20 cellular contexts compared by ENCODE assay signal in the genomic region with DNA sequence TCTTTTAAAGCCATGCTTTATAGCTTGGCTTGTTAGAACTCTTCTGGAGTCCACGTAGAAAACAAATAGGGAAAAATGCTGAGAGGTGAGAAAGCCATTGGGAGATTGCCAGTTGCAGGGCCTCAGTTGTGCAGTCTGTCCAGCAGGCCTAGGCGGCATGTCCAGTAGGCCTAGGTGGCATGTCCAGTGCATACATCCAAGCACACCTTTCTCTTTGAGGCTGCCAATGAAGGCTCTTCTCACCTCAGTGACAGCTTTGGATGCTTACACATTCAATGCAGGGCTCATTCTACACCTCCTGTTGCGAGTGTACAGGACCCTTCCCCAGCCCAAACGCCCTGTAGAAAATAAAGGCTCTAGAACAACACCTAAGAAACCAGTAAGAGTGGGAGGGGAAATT. TPM values are rescaled to one million over a fixed set of nuclear protein-coding genes. Genes with fewer than 3 reads are reported as not detected.
A peak's percentile ranks its signal among the peaks of the same experiment; 100 is the strongest.
DNase-seq lines count a peak whose midpoint lies in the region; ATAC-seq, FAIRE-seq and TF ChIP-seq lines count a peak whose summit lies in the region.
"Had no signal": no experiment of that assay in that cellular context is flagged by ENCODE, and none has a peak within 500 bp of the region (broad histone marks: within the 10 kb centered on the region; RNA-seq: fewer than 3 reads in every experiment).

No MANE protein-coding gene starts in this region.

- H3K9me3 ChIP-seq in BLaER1 treated with 17β-estradiol and CSF1 and Interleukin-3, amounts not matched to agents 10 nM and 100 nM (replicated peaks in 1 of 11), result no peaks in the 10 kb centered on the region
- H3K9me3 ChIP-seq in T-helper 17 cell (ENCODE audit: control insufficient read depth, low read length, poor library complexity, severe bottlenecking), result no peaks in the 10 kb centered on the region
- H3K9me3 ChIP-seq in HepG2 (ENCODE audit: low read length), result no peaks in the 10 kb centered on the region
- H3K9me3 ChIP-seq in HAP-1, result no peaks in the 10 kb centered on the region

- intact Hi-C loops in activated CD4-positive, alpha-beta memory T cell treated with anti-CD3 and anti-CD28 coated beads for 36 hours (cut with micrococcal nuclease), result no loop called here
- intact Hi-C loops in HepG2 (cut with micrococcal nuclease; ENCODE audit: unreplicated experiment), result no loop called here

- no peak overlapping the region for H2AFZ ChIP-seq in HepG2 (ENCODE audit: low read length)

- peaks cover 0 to 28% (median 13%) of the 10 kb centered on the region in 10 experiments; a peak in 11 of 20 replicates for H3K4me1 ChIP-seq in BLaER1 treated with 17β-estradiol and CSF1 and Interleukin-3, amounts not matched to agents 10 nM and 100 nM
- H3K4me1 ChIP-seq in HepG2 (ENCODE audit: insufficient read depth, low read length) (no peaks in the 10 kb centered on the region), HAP-1 (peaks cover 37% of the 10 kb centered on the region)

- BruUV-seq in HepG2 (replicated peaks; lab: Mats Ljungman, UMichigan), result no TSS peak

- peaks cover 93 to 100% (median 100%) of the 10 kb centered on the region in 11 experiments for H3K36me3 ChIP-seq in BLaER1 treated with 17β-estradiol and CSF1 and Interleukin-3, amounts not matched to agents 10 nM and 100 nM
- H3K36me3 ChIP-seq in HepG2 (replicated peaks in 1 of 2; ENCODE audit: control insufficient read depth in 1 of 2, insufficient read depth in 2 of 2, low read length in 2 of 2), result peaks cover 33 to 80% of the 10 kb centered on the region in 2 experiments
- H3K36me3 ChIP-seq in HAP-1 (replicated peaks), result peaks cover 83% of the 10 kb centered on the region

- no peaks in the 10 kb centered on the region for H3K27me3 ChIP-seq in BLaER1 treated with 17β-estradiol and CSF1 and Interleukin-3, amounts not matched to agents 10 nM and 100 nM
- H3K27me3 ChIP-seq in HepG2 (ENCODE audit: control insufficient read depth in 1 of 2, insufficient read depth in 2 of 2, low read length in 2 of 2) (no peaks in the 10 kb centered on the region), HAP-1 (ENCODE audit: low read depth) (no peaks in the 10 kb centered on the region)

- H3K27ac Mint-ChIP-seq in activated CD4-positive, alpha-beta memory T cell treated with anti-CD3 and anti-CD28 coated beads for 36 hours, result peak overlapping the region; percentile 5
- no peak overlapping the region for H3K27ac Mint-ChIP-seq in activated CD4-positive, alpha-beta memory T cell treated with anti-CD3 and anti-CD28 coated beads, Interleukin-2, amount 10 ng/mL, durations not matched to agents 7 days and 5 days
- H3K27ac Mint-ChIP-seq in T-helper 17 cell, result peak overlapping the region; percentile 14

- peak overlapping the region in 6 of 11 experiments; percentile 10 to 51 (median 37); a peak in 9 of 22 replicates for H3K4me2 ChIP-seq in BLaER1 treated with 17β-estradiol and CSF1 and Interleukin-3, amounts not matched to agents 10 nM and 100 nM
- H3K4me2 ChIP-seq in HepG2 (ENCODE audit: low read depth, low read length), result no peak overlapping the region
- H3K4me2 ChIP-seq: KMS-11 had no signal

- H3K9me3 Mint-ChIP-seq in activated CD4-positive, alpha-beta memory T cell treated with anti-CD3 and anti-CD28 coated beads for 36 hours, result no peaks in the 10 kb centered on the region
- no peaks in the 10 kb centered on the region for H3K9me3 Mint-ChIP-seq in activated CD4-positive, alpha-beta memory T cell treated with anti-CD3 and anti-CD28 coated beads, Interleukin-2, amount 10 ng/mL, durations not matched to agents 7 days and 5 days

- FAIRE-seq in HepG2 (lab: Jason Lieb, UNC), result no peak

- peaks cover 5% of the 10 kb centered on the region for H3K79me2 ChIP-seq in HepG2 (ENCODE audit: insufficient read depth, low read length)

- TF ChIP-seq POLR2A in HepG2 (IDR thresholded peaks at IDR 0.05; ENCODE audit: insufficient read depth in 1 of 2, low read depth in 2 of 2, low read length in 2 of 2), result no peak

- TF ChIP-seq EP300 in HepG2 (IDR thresholded peaks at IDR 0.05; ENCODE audit: low read depth in 2 of 2, low read length in 2 of 2), result no peak
- TF ChIP-seq EP300 in HepG2 (CRISPR knock-in tag; IDR thresholded peaks at IDR 0.05; ENCODE audit: borderline replicate concordance), result no peak

- no peak for DNase-seq in activated CD4-positive, alpha-beta memory T cell treated with anti-CD3 and anti-CD28 coated beads for 36 hours
- DNase-seq in activated CD4-positive, alpha-beta memory T cell treated with anti-CD3 and anti-CD28 coated beads, Interleukin-2, amount 10 ng/mL, durations not matched to agents 7 days and 5 days, result no peak
- DNase-seq in T-helper 17 cell (no peak), HepG2 (ENCODE audit: low spot score) (no peak), MV-4-11 (lab: John Stamatoyannopoulos, UW) (no peak), HAP-1 (ENCODE audit: low spot score in 2 of 2) (no peak)
- DNase-seq: 8988T, COR-L47, DMS79, H7, NCI-H1694, NCI-H2081, NCI-H2171 treated with DMSO at 0.1 percent for 48 hours, NCI-H446, NCI-H526, OCI-M1, Right ventricle myocardium superior had no signal

- CTCF ChIA-PET in activated CD4-positive, alpha-beta memory T cell treated with anti-CD3 and anti-CD28 coated beads for 36 hours (lab: Charles Lee), result interaction anchor here (0.5 to 1.0 kb wide), 2 partner anchors 20 to 188 kb away, joined by 3 read pairs; no protein-coding TSS in a partner anchor
- CTCF ChIA-PET in activated CD4-positive, alpha-beta memory T cell treated with anti-CD3 and anti-CD28 coated beads, Interleukin-2, amount 10 ng/mL, durations not matched to agents 7 days and 5 days (lab: Charles Lee), result interaction anchor here (0.5 to 0.8 kb wide), 2 partner anchors 21 to 251 kb away, joined by 4 read pairs; no protein-coding TSS in a partner anchor
- CTCF ChIA-PET in HepG2 (lab: Yijun Ruan, JAX; ENCODE audit: low intra/inter-chr PET ratio, low total read pairs), result no interaction called here

- peak overlapping the region in 1 of 11 experiments; percentile 27; a peak in 2 of 22 replicates for H3K9ac ChIP-seq in BLaER1 treated with 17β-estradiol and CSF1 and Interleukin-3, amounts not matched to agents 10 nM and 100 nM
- no peak overlapping the region for H3K9ac ChIP-seq in HepG2 (ENCODE audit: insufficient read depth, low read depth, low read length)
- H3K9ac ChIP-seq: KMS-11 had no signal

- in situ Hi-C loops in HepG2 (cut with HindIII; ENCODE audit: extremely low pct_ligation_motif_present, low pct_unique_long_range_greater_than_20kb), result no loop called here
- in situ Hi-C loops in HAP-1 (cut with MboI; ENCODE audit: low sequenced_read_pairs), result no loop called here

- H3K36me3 Mint-ChIP-seq in activated CD4-positive, alpha-beta memory T cell treated with anti-CD3 and anti-CD28 coated beads for 36 hours, result peaks cover 22% of the 10 kb centered on the region
- peaks cover 50% of the 10 kb centered on the region for H3K36me3 Mint-ChIP-seq in activated CD4-positive, alpha-beta memory T cell treated with anti-CD3 and anti-CD28 coated beads, Interleukin-2, amount 10 ng/mL, durations not matched to agents 7 days and 5 days (ENCODE audit: low read depth)
- peaks cover 2% of the 10 kb centered on the region for H3K36me3 Mint-ChIP-seq in T-helper 17 cell (ENCODE audit: low read depth)

- no peaks in the 10 kb centered on the region for H3K27me3 Mint-ChIP-seq in activated CD4-positive, alpha-beta memory T cell treated with anti-CD3 and anti-CD28 coated beads for 36 hours
- H3K27me3 Mint-ChIP-seq in activated CD4-positive, alpha-beta memory T cell treated with anti-CD3 and anti-CD28 coated beads, Interleukin-2, amount 10 ng/mL, durations not matched to agents 7 days and 5 days, result no peaks in the 10 kb centered on the region
- no peaks in the 10 kb centered on the region for H3K27me3 Mint-ChIP-seq in T-helper 17 cell

- peaks cover 0 to 41% (median 18%) of the 10 kb centered on the region in 11 experiments; a peak in 16 of 22 replicates for H4K20me1 ChIP-seq in BLaER1 treated with 17β-estradiol and CSF1 and Interleukin-3, amounts not matched to agents 10 nM and 100 nM
- no peaks in the 10 kb centered on the region for H4K20me1 ChIP-seq in HepG2 (ENCODE audit: insufficient read depth, low read length)

- 85% methylated on average over 4 of the region's 4 CpGs for WGBS in HepG2 (ENCODE audit: low lambda C conversion rate)

- ATAC-seq in T-helper 17 cell (no peak), HepG2 (peak; percentile 25; the same call in 1 of the 3 replicates), HG03565 (IDR thresholded peaks at IDR 0.05; ENCODE audit: unreplicated experiment) (no peak)

- peaks cover 20% of the 10 kb centered on the region for H3K4me1 Mint-ChIP-seq in activated CD4-positive, alpha-beta memory T cell treated with anti-CD3 and anti-CD28 coated beads for 36 hours (ENCODE audit: low read depth)
- peaks cover 3% of the 10 kb centered on the region for H3K4me1 Mint-ChIP-seq in activated CD4-positive, alpha-beta memory T cell treated with anti-CD3 and anti-CD28 coated beads, Interleukin-2, amount 10 ng/mL, durations not matched to agents 7 days and 5 days
- H3K4me1 Mint-ChIP-seq in T-helper 17 cell, result peaks cover 5% of the 10 kb centered on the region

- no peak for TF ChIP-seq RAD21 in HepG2 (CRISPR knock-in tag; IDR thresholded peaks at IDR 0.05)

- H3K4me3 ChIP-seq in BLaER1 treated with 17β-estradiol and CSF1 and Interleukin-3, amounts not matched to agents 10 nM and 100 nM, result no peak overlapping the region
- H3K4me3 ChIP-seq in HepG2 (replicated peaks in 1 of 3; ENCODE audit: insufficient read depth in 1 of 3, low read depth in 2 of 3, low read length in 3 of 3), result no peak overlapping the region
- no peak overlapping the region for H3K4me3 ChIP-seq in HAP-1

- no peak overlapping the region for H3K4me3 Mint-ChIP-seq in activated CD4-positive, alpha-beta memory T cell treated with anti-CD3 and anti-CD28 coated beads for 36 hours
- no peak overlapping the region for H3K4me3 Mint-ChIP-seq in activated CD4-positive, alpha-beta memory T cell treated with anti-CD3 and anti-CD28 coated beads, Interleukin-2, amount 10 ng/mL, durations not matched to agents 7 days and 5 days
- no peak overlapping the region for H3K4me3 Mint-ChIP-seq in T-helper 17 cell

- H3K27ac ChIP-seq in BLaER1 treated with 17β-estradiol and CSF1 and Interleukin-3, amounts not matched to agents 10 nM and 100 nM, result peak overlapping the region in 8 of 11 experiments; percentile 1 to 63 (median 50); a peak in 10 of 22 replicates
- H3K27ac ChIP-seq in HepG2 (ENCODE audit: extremely low read length, insufficient read depth, low read length), result no peak overlapping the region
- H3K27ac ChIP-seq: KMS-11 had no signal

- POLR2A ChIA-PET in activated CD4-positive, alpha-beta memory T cell treated with anti-CD3 and anti-CD28 coated beads for 36 hours (lab: Charles Lee), result interaction anchor here (1.0 kb wide), 1 partner anchor 15 kb away, joined by 3 read pairs; no protein-coding TSS in a partner anchor
- POLR2A ChIA-PET in activated CD4-positive, alpha-beta memory T cell treated with anti-CD3 and anti-CD28 coated beads, Interleukin-2, amount 10 ng/mL, durations not matched to agents 7 days and 5 days (lab: Charles Lee), result no interaction called here
- POLR2A ChIA-PET in HepG2 (lab: Yijun Ruan, JAX), result interaction anchor here (1.7 kb wide), 1 partner anchor 26 kb away, joined by 5 read pairs; a partner anchor contains a TSS

- TF ChIP-seq CTCF in HepG2 (CRISPR knock-in tag; IDR thresholded peaks at IDR 0.05), result no peak

RNA-seq across cellular contexts. Expression of a gene that starts 13.1 kb away (rescaled TPM):
- 10 to 100 TPM; 40.1 to 42.5 TPM for total RNA-seq in activated CD4-positive, alpha-beta memory T cell treated with anti-CD3 and anti-CD28 coated beads for 36 hours
- 10 to 100 TPM; 20.5 to 21.6 TPM for total RNA-seq in activated CD4-positive, alpha-beta memory T cell treated with anti-CD3 and anti-CD28 coated beads, Interleukin-2, amount 10 ng/mL, durations not matched to agents 7 days and 5 days
- total RNA-seq in T-helper 17 cell (10 to 100 TPM in 1 of 2 donors, 1 to 10 TPM in 1; 6.3 to 21.4 TPM), HepG2 (2016; rRNA removed; fragmentation: Illumina TruSeq; extraction: Trizol) (124 and 127 TPM in 2 replicates)
- total RNA-seq in HepG2 (2016; cell fraction: cytosol; rRNA removed; fragmentation: Illumina TruSeq; extraction: Trizol; ENCODE audit: low read depth), result 231 and 242 TPM in 2 replicates
- 113 and 125 TPM in 2 replicates for total RNA-seq in HepG2 (2016; cell fraction: insoluble cytoplasmic fraction; rRNA removed; fragmentation: Illumina TruSeq; extraction: Trizol)
- 398 and 408 TPM in 2 replicates for total RNA-seq in HepG2 (2016; cell fraction: membrane; rRNA removed; fragmentation: Illumina TruSeq; extraction: Trizol)
- total RNA-seq in HepG2 (2016; cell fraction: nucleus; rRNA removed; fragmentation: Illumina TruSeq; extraction: Trizol), result 62.2 and 68.8 TPM in 2 replicates
- 86.4 and 134 TPM in 2 replicates for polyA plus RNA-seq in HepG2 (2011; rRNA removed)
- polyA plus RNA-seq in HepG2 (2011; cell fraction: cytosol; rRNA removed), result 58.8 and 85.6 TPM in 2 replicates
- 20.9 and 25.6 TPM in 2 replicates for polyA plus RNA-seq in HepG2 (2011; cell fraction: nucleus; rRNA removed)
- polyA plus RNA-seq in HepG2 (2012), result 65.6 and 68.7 TPM in 2 replicates
- 579 and 634 TPM in 2 replicates for polyA plus RNA-seq in HepG2 (2016; cell fraction: cytosol; fragmentation: Illumina TruSeq; extraction: Trizol; ENCODE audit: low read depth)
- polyA plus RNA-seq in HepG2 (2016; cell fraction: insoluble cytoplasmic fraction; fragmentation: Illumina TruSeq; extraction: Trizol; ENCODE audit: low read depth), result 215 and 249 TPM in 2 replicates
- 709 and 711 TPM in 2 replicates for polyA plus RNA-seq in HepG2 (2016; cell fraction: membrane; fragmentation: Illumina TruSeq; extraction: Trizol; ENCODE audit: low read depth)
- polyA plus RNA-seq in HepG2 (2016; cell fraction: nucleus; fragmentation: Illumina TruSeq; extraction: Trizol; ENCODE audit: insufficient read depth, low read depth), result 153 and 155 TPM in 2 replicates
- 55.7 and 80.7 TPM in 2 replicates for polyA minus RNA-seq in HepG2 (2011; rRNA and poly(A)+ RNA removed; ENCODE audit: low replicate concordance)
- polyA minus RNA-seq in HepG2 (2011; cell fraction: cytosol; rRNA and poly(A)+ RNA removed), result 29.3 and 31.7 TPM in 2 replicates
- 17.1 and 23.9 TPM in 2 replicates for polyA minus RNA-seq in HepG2 (2011; cell fraction: nucleus; rRNA and poly(A)+ RNA removed)

RNA-seq across cellular contexts. Expression of a gene that starts 25.4 kb away (rescaled TPM):
- total RNA-seq in activated CD4-positive, alpha-beta memory T cell treated with anti-CD3 and anti-CD28 coated beads for 36 hours, result 10 to 100 TPM; 28.4 to 28.8 TPM
- total RNA-seq in activated CD4-positive, alpha-beta memory T cell treated with anti-CD3 and anti-CD28 coated beads, Interleukin-2, amount 10 ng/mL, durations not matched to agents 7 days and 5 days, result 10 to 100 TPM; 29.9 to 30.0 TPM
- total RNA-seq in T-helper 17 cell (10 to 100 TPM; 23.2 to 24.5 TPM), HepG2 (2016; rRNA removed; fragmentation: Illumina TruSeq; extraction: Trizol) (9.9 and 10.0 TPM in 2 replicates)
- total RNA-seq in HepG2 (2016; cell fraction: cytosol; rRNA removed; fragmentation: Illumina TruSeq; extraction: Trizol; ENCODE audit: low read depth), result 4.3 and 4.7 TPM in 2 replicates
- 10.1 and 11.8 TPM in 2 replicates for total RNA-seq in HepG2 (2016; cell fraction: insoluble cytoplasmic fraction; rRNA removed; fragmentation: Illumina TruSeq; extraction: Trizol)
- 7.4 and 8.2 TPM in 2 replicates for total RNA-seq in HepG2 (2016; cell fraction: membrane; rRNA removed; fragmentation: Illumina TruSeq; extraction: Trizol)
- 5.5 and 10.3 TPM in 2 replicates for total RNA-seq in HepG2 (2016; cell fraction: nucleus; rRNA removed; fragmentation: Illumina TruSeq; extraction: Trizol)
- polyA plus RNA-seq in HepG2 (2011; rRNA removed), result 6.6 and 7.1 TPM in 2 replicates
- 8.7 and 9.8 TPM in 2 replicates for polyA plus RNA-seq in HepG2 (2011; cell fraction: cytosol; rRNA removed)
- 5.2 and 6.4 TPM in 2 replicates for polyA plus RNA-seq in HepG2 (2011; cell fraction: nucleus; rRNA removed)
- polyA plus RNA-seq in HepG2 (2012), result 10.0 and 10.2 TPM in 2 replicates
- polyA plus RNA-seq in HepG2 (2016; cell fraction: cytosol; fragmentation: Illumina TruSeq; extraction: Trizol; ENCODE audit: low read depth), result 3.1 and 3.9 TPM in 2 replicates
- polyA plus RNA-seq in HepG2 (2016; cell fraction: insoluble cytoplasmic fraction; fragmentation: Illumina TruSeq; extraction: Trizol; ENCODE audit: low read depth), result 13.9 and 14.4 TPM in 2 replicates
- 4.7 and 4.9 TPM in 2 replicates for polyA plus RNA-seq in HepG2 (2016; cell fraction: membrane; fragmentation: Illumina TruSeq; extraction: Trizol; ENCODE audit: low read depth)
- polyA plus RNA-seq in HepG2 (2016; cell fraction: nucleus; fragmentation: Illumina TruSeq; extraction: Trizol; ENCODE audit: insufficient read depth, low read depth), result 10.7 and 11.4 TPM in 2 replicates
- 16.6 and 38.7 TPM in 2 replicates for polyA minus RNA-seq in HepG2 (2011; rRNA and poly(A)+ RNA removed; ENCODE audit: low replicate concordance)
- 3.7 and 7.1 TPM in 2 replicates for polyA minus RNA-seq in HepG2 (2011; cell fraction: cytosol; rRNA and poly(A)+ RNA removed)
- 17.9 and 18.5 TPM in 2 replicates for polyA minus RNA-seq in HepG2 (2011; cell fraction: nucleus; rRNA and poly(A)+ RNA removed)

RNA-seq across cellular contexts. Expression of a gene that starts 25.7 kb away (rescaled TPM):
- 10 to 100 TPM; 88.8 to 97.6 TPM for total RNA-seq in activated CD4-positive, alpha-beta memory T cell treated with anti-CD3 and anti-CD28 coated beads for 36 hours
- total RNA-seq in activated CD4-positive, alpha-beta memory T cell treated with anti-CD3 and anti-CD28 coated beads, Interleukin-2, amount 10 ng/mL, durations not matched to agents 7 days and 5 days, result 100 to 1,000 TPM; 113 to 116 TPM
- total RNA-seq in T-helper 17 cell, result 10 to 100 TPM; 57.7 to 68.3 TPM
- total RNA-seq in HepG2 (2016; rRNA removed; fragmentation: Illumina TruSeq; extraction: Trizol), result 63.4 and 105 TPM in 2 replicates
- 22.5 and 26.3 TPM in 2 replicates for total RNA-seq in HepG2 (2016; cell fraction: cytosol; rRNA removed; fragmentation: Illumina TruSeq; extraction: Trizol; ENCODE audit: low read depth)
- 66.9 and 102 TPM in 2 replicates for total RNA-seq in HepG2 (2016; cell fraction: insoluble cytoplasmic fraction; rRNA removed; fragmentation: Illumina TruSeq; extraction: Trizol)
- 48.3 and 55.1 TPM in 2 replicates for total RNA-seq in HepG2 (2016; cell fraction: membrane; rRNA removed; fragmentation: Illumina TruSeq; extraction: Trizol)
- total RNA-seq in HepG2 (2016; cell fraction: nucleus; rRNA removed; fragmentation: Illumina TruSeq; extraction: Trizol), result 87.6 and 95.5 TPM in 2 replicates
- polyA plus RNA-seq in HepG2 (2011; rRNA removed), result 12.8 and 20.3 TPM in 2 replicates
- polyA plus RNA-seq in HepG2 (2011; cell fraction: cytosol; rRNA removed), result 4.1 and 6.0 TPM in 2 replicates
- 15.1 and 19.3 TPM in 2 replicates for polyA plus RNA-seq in HepG2 (2011; cell fraction: nucleus; rRNA removed)
- 10.8 and 17.4 TPM in 2 replicates for polyA plus RNA-seq in HepG2 (2012)
- polyA plus RNA-seq in HepG2 (2016; cell fraction: cytosol; fragmentation: Illumina TruSeq; extraction: Trizol; ENCODE audit: low read depth), result 3.7 and 5.2 TPM in 2 replicates
- 42.2 and 54.4 TPM in 2 replicates for polyA plus RNA-seq in HepG2 (2016; cell fraction: insoluble cytoplasmic fraction; fragmentation: Illumina TruSeq; extraction: Trizol; ENCODE audit: low read depth)
- 9.7 and 16.5 TPM in 2 replicates for polyA plus RNA-seq in HepG2 (2016; cell fraction: membrane; fragmentation: Illumina TruSeq; extraction: Trizol; ENCODE audit: low read depth)
- 50.0 and 51.4 TPM in 2 replicates for polyA plus RNA-seq in HepG2 (2016; cell fraction: nucleus; fragmentation: Illumina TruSeq; extraction: Trizol; ENCODE audit: insufficient read depth, low read depth)
- 9.0 and 29.0 TPM in 2 replicates for polyA minus RNA-seq in HepG2 (2011; rRNA and poly(A)+ RNA removed; ENCODE audit: low replicate concordance)
- polyA minus RNA-seq in HepG2 (2011; cell fraction: cytosol; rRNA and poly(A)+ RNA removed), result 28.6 and 33.4 TPM in 2 replicates
- 80.9 and 119 TPM in 2 replicates for polyA minus RNA-seq in HepG2 (2011; cell fraction: nucleus; rRNA and poly(A)+ RNA removed)
